1 cellular context compared by ENCODE assay signal in the genomic region with DNA sequence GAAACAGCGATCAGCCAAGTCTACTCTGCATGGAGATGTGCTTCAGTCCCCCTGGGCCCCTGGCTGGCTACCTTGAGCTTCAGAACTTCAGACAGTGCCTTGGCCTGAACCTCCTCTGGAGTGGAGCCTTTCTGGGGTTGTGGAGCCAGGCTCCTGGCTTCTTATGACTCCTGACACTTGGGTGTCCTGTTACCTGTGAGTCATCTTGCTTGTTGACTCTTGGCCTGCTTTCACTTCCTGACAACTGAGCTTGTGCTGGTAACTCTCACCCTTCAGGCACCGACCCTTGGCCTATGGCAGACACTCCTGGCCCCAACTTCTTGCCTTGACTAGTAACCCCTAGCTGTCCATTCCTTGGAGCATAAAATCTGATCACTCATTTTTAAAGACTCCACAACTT.
TF ChIP-seq lines count a peak whose summit lies in the region.

No MANE protein-coding gene starts in this region.

TF ChIP-seq in HepG2, 621 proteins besides CTCF, POLR2A, EP300 and RAD21 (continued from another document and continues in another):
- no peak for TF ChIP-seq RNF2 (conservative IDR thresholded peaks at IDR 0.05; ENCODE audit: low read depth)
- TF ChIP-seq ZNF713 (CRISPR knock-in tag; IDR thresholded peaks at IDR 0.05) = no peak
- TF ChIP-seq IRX3 (CRISPR knock-in tag; IDR thresholded peaks at IDR 0.05; ENCODE audit: borderline replicate concordance, low read depth) = no peak
- TF ChIP-seq RBM39 (IDR thresholded peaks at IDR 0.05; ENCODE audit: low read depth, low read length, poor library complexity, severe bottlenecking) = no peak
- no peak for TF ChIP-seq ZNF430 (CRISPR knock-in tag; IDR thresholded peaks at IDR 0.05)
- no peak for TF ChIP-seq FOXP1 (IDR thresholded peaks at IDR 0.05)
- peak; percentile 77 for TF ChIP-seq FOXP1 (CRISPR knock-in tag; IDR thresholded peaks at IDR 0.05)
- TF ChIP-seq, protein P1, sequence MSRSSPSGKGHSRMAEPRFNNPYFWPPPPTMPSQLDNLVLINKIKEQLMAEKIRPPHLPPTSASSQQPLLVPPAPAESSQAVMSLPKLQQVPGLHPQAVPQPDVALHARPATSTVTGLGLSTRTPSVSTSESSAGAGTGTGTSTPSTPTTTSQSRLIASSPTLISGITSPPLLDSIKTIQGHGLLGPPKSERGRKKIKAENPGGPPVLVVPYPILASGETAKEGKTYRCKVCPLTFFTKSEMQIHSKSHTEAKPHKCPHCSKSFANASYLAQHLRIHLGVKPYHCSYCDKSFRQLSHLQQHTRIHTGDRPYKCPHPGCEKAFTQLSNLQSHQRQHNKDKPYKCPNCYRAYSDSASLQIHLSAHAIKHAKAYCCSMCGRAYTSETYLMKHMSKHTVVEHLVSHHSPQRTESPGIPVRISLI (CRISPR knock-in tag; IDR thresholded peaks at IDR 0.05; ENCODE audit: borderline replicate concordance) = no peak
- peak; percentile 49; the same call in 1 of the 2 replicates for TF ChIP-seq POLR2G (IDR thresholded peaks at IDR 0.05; ENCODE audit: low read depth, low read length)
- TF ChIP-seq SOX13 (IDR thresholded peaks at IDR 0.05) = no peak
- TF ChIP-seq SOX13 (CRISPR knock-in tag; conservative IDR thresholded peaks at IDR 0.05 in 1 of 2, IDR thresholded peaks at IDR 0.05 in 1 of 2) = peak in 1 of 2 experiments; percentile 63; a peak in 1 of 4 replicates
- TF ChIP-seq GATAD1 (CRISPR knock-in tag; IDR thresholded peaks at IDR 0.05) = peak; percentile 46; the same call in 1 of the 2 replicates
- no peak for TF ChIP-seq CEBPG (CRISPR knock-in tag; IDR thresholded peaks at IDR 0.05)
- TF ChIP-seq MAF1 (CRISPR knock-in tag; IDR thresholded peaks at IDR 0.05; ENCODE audit: borderline replicate concordance) = no peak
- TF ChIP-seq SIN3A (IDR thresholded peaks at IDR 0.05; ENCODE audit: borderline replicate concordance, low read depth, low read length) = 0 out of 2 replicates have a peak, but pooled peaks have one; percentile 50
- peak; percentile 95 for TF ChIP-seq PPARG (CRISPR knock-in tag; conservative IDR thresholded peaks at IDR 0.05)
- TF ChIP-seq PAF1 (CRISPR knock-in tag; IDR thresholded peaks at IDR 0.05) = no peak
- TF ChIP-seq, protein P2, sequence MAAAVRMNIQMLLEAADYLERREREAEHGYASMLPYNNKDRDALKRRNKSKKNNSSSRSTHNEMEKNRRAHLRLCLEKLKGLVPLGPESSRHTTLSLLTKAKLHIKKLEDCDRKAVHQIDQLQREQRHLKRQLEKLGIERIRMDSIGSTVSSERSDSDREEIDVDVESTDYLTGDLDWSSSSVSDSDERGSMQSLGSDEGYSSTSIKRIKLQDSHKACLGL (CRISPR knock-in tag; IDR thresholded peaks at IDR 0.05) = no peak
- TF ChIP-seq ZNF180 (CRISPR knock-in tag; IDR thresholded peaks at IDR 0.05; ENCODE audit: borderline replicate concordance, low read depth) = no peak
- TF ChIP-seq ZZZ3 (CRISPR knock-in tag; IDR thresholded peaks at IDR 0.05; ENCODE audit: borderline replicate concordance) = no peak
- TF ChIP-seq MYNN (CRISPR knock-in tag; IDR thresholded peaks at IDR 0.05; ENCODE audit: low read depth) = no peak
- TF ChIP-seq IRF2 (CRISPR knock-in tag; IDR thresholded peaks at IDR 0.05) = peak; percentile 64
- TF ChIP-seq CREM (IDR thresholded peaks at IDR 0.05) = peak; percentile 26; the same call in 1 of the 2 replicates
- TF ChIP-seq CREM (CRISPR knock-in tag; IDR thresholded peaks at IDR 0.05) = no peak
- TF ChIP-seq TCF12 (IDR thresholded peaks at IDR 0.05) = no peak
- TF ChIP-seq TCF12 (CRISPR knock-in tag; IDR thresholded peaks at IDR 0.05) = no peak
- peak; percentile 50; the same call in 1 of the 2 replicates for TF ChIP-seq ZMYM3 (CRISPR knock-in tag; IDR thresholded peaks at IDR 0.05)
- TF ChIP-seq KLF11 (CRISPR knock-in tag; IDR thresholded peaks at IDR 0.05) = no peak
- TF ChIP-seq MLLT10 (CRISPR knock-in tag; IDR thresholded peaks at IDR 0.05) = no peak
- no peak for TF ChIP-seq SRSF1 (optimal IDR thresholded peaks at IDR 0.05; ENCODE audit: low read depth, low read length)
- 0 out of 2 replicates have a peak, but pooled peaks have one; percentile 46 for TF ChIP-seq KDM6A (CRISPR knock-in tag; IDR thresholded peaks at IDR 0.05; ENCODE audit: low read depth)
- no peak for TF ChIP-seq DR1 (CRISPR knock-in tag; IDR thresholded peaks at IDR 0.05)
- no peak for TF ChIP-seq RFX1 (IDR thresholded peaks at IDR 0.05)
- TF ChIP-seq ZNF33A (CRISPR knock-in tag; IDR thresholded peaks at IDR 0.05; ENCODE audit: borderline replicate concordance) = no peak
- no peak for TF ChIP-seq POLR2AphosphoS5 (IDR thresholded peaks at IDR 0.05; ENCODE audit: low read depth, low read length)
- no peak; the same call in 1 of the 2 replicates for TF ChIP-seq NFKBIZ (CRISPR knock-in tag; IDR thresholded peaks at IDR 0.05)
- TF ChIP-seq HOXA3 (CRISPR knock-in tag; IDR thresholded peaks at IDR 0.05) = peak; percentile 36; the same call in 1 of the 2 replicates
- TF ChIP-seq, protein P3, sequence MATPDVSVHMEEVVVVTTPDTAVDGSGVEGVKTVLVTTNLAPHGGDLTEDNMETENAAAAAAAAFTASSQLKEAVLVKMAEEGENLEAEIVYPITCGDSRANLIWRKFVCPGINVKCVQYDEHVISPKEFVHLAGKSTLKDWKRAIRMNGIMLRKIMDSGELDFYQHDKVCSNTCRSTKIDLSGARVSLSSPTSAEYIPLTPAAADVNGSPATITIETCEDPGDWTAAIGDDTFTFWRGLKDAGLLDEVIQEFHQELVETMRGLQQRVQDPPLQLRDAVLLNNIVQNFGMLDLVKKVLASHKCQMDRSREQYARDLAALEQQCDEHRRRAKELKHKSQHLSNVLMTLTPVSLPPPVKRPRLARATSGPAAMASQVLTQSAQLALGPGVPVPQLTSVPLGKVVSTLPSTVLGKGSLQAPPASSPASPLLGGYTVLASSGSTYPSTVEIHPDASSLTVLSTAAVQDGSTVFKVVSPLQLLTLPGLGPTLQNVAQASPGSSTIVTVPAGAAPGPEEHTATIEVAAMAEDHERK (CRISPR knock-in tag; IDR thresholded peaks at IDR 0.05; ENCODE audit: low read depth) = no peak
- TF ChIP-seq, protein P4, sequence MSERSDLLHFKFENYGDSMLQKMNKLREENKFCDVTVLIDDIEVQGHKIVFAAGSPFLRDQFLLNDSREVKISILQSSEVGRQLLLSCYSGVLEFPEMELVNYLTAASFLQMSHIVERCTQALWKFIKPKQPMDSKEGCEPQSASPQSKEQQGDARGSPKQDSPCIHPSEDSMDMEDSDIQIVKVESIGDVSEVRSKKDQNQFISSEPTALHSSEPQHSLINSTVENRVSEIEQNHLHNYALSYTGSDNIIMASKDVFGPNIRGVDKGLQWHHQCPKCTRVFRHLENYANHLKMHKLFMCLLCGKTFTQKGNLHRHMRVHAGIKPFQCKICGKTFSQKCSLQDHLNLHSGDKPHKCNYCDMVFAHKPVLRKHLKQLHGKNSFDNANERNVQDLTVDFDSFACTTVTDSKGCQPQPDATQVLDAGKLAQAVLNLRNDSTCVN (CRISPR knock-in tag; IDR thresholded peaks at IDR 0.05; ENCODE audit: borderline replicate concordance) = peak; percentile 20; the same call in 1 of the 2 replicates
- TF ChIP-seq, protein P5, sequence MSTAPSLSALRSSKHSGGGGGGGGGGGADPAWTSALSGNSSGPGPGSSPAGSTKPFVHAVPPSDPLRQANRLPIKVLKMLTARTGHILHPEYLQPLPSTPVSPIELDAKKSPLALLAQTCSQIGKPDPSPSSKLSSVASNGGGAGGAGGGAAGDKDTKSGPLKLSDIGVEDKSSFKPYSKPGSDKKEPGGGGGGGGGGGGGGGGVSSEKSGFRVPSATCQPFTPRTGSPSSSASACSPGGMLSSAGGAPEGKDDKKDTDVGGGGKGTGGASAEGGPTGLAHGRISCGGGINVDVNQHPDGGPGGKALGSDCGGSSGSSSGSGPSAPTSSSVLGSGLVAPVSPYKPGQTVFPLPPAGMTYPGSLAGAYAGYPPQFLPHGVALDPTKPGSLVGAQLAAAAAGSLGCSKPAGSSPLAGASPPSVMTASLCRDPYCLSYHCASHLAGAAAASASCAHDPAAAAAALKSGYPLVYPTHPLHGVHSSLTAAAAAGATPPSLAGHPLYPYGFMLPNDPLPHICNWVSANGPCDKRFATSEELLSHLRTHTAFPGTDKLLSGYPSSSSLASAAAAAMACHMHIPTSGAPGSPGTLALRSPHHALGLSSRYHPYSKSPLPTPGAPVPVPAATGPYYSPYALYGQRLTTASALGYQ (CRISPR knock-in tag; IDR thresholded peaks at IDR 0.05) = peak; percentile 18; the same call in 1 of the 2 replicates
- TF ChIP-seq, protein P6, sequence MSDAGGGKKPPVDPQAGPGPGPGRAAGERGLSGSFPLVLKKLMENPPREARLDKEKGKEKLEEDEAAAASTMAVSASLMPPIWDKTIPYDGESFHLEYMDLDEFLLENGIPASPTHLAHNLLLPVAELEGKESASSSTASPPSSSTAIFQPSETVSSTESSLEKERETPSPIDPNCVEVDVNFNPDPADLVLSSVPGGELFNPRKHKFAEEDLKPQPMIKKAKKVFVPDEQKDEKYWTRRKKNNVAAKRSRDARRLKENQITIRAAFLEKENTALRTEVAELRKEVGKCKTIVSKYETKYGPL (CRISPR knock-in tag; IDR thresholded peaks at IDR 0.05) = no peak
- peak; percentile 58; the same call in 1 of the 2 replicates for TF ChIP-seq ZMAT3 (CRISPR knock-in tag; conservative IDR thresholded peaks at IDR 0.05)
- peak; percentile 47; the same call in 1 of the 2 replicates for TF ChIP-seq ZNF292 (CRISPR knock-in tag; IDR thresholded peaks at IDR 0.05; ENCODE audit: borderline replicate concordance, low read depth)
- TF ChIP-seq, protein P7, sequence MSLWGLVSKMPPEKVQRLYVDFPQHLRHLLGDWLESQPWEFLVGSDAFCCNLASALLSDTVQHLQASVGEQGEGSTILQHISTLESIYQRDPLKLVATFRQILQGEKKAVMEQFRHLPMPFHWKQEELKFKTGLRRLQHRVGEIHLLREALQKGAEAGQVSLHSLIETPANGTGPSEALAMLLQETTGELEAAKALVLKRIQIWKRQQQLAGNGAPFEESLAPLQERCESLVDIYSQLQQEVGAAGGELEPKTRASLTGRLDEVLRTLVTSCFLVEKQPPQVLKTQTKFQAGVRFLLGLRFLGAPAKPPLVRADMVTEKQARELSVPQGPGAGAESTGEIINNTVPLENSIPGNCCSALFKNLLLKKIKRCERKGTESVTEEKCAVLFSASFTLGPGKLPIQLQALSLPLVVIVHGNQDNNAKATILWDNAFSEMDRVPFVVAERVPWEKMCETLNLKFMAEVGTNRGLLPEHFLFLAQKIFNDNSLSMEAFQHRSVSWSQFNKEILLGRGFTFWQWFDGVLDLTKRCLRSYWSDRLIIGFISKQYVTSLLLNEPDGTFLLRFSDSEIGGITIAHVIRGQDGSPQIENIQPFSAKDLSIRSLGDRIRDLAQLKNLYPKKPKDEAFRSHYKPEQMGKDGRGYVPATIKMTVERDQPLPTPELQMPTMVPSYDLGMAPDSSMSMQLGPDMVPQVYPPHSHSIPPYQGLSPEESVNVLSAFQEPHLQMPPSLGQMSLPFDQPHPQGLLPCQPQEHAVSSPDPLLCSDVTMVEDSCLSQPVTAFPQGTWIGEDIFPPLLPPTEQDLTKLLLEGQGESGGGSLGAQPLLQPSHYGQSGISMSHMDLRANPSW (CRISPR knock-in tag; IDR thresholded peaks at IDR 0.05; ENCODE audit: borderline replicate concordance) = no peak
- peak; percentile 53; the same call in 1 of the 2 replicates for TF ChIP-seq SPEN (CRISPR knock-in tag; IDR thresholded peaks at IDR 0.05; ENCODE audit: low read depth)
- peak; percentile 99 for TF ChIP-seq FOSL2 (CRISPR knock-in tag; IDR thresholded peaks at IDR 0.05)
- no peak for TF ChIP-seq ZNF563 (CRISPR knock-in tag; IDR thresholded peaks at IDR 0.05)
- 0 out of 2 replicates have a peak, but pooled peaks have one; percentile 49 for TF ChIP-seq NCOR1 (IDR thresholded peaks at IDR 0.05; ENCODE audit: borderline replicate concordance, low read length)
- TF ChIP-seq KMT2B (CRISPR knock-in tag; IDR thresholded peaks at IDR 0.05) = 0 out of 2 replicates have a peak, but pooled peaks have one; percentile 35
- no peak for TF ChIP-seq CREB1 (IDR thresholded peaks at IDR 0.05)
- TF ChIP-seq CREB1 (CRISPR knock-in tag; IDR thresholded peaks at IDR 0.05) = peak; percentile 24; the same call in 1 of the 2 replicates
- TF ChIP-seq FOXO1 (CRISPR knock-in tag; IDR thresholded peaks at IDR 0.05) = peak; percentile 83
- no peak for TF ChIP-seq ZFYVE20 (CRISPR knock-in tag; IDR thresholded peaks at IDR 0.05; ENCODE audit: borderline replicate concordance, low read depth)
- TF ChIP-seq FOXK2 (IDR thresholded peaks at IDR 0.05) = no peak
- TF ChIP-seq, protein P8, sequence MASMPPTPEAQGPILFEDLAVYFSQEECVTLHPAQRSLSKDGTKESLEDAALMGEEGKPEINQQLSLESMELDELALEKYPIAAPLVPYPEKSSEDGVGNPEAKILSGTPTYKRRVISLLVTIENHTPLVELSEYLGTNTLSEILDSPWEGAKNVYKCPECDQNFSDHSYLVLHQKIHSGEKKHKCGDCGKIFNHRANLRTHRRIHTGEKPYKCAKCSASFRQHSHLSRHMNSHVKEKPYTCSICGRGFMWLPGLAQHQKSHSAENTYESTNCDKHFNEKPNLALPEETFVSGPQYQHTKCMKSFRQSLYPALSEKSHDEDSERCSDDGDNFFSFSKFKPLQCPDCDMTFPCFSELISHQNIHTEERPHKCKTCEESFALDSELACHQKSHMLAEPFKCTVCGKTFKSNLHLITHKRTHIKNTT (CRISPR knock-in tag; IDR thresholded peaks at IDR 0.05) = no peak
- TF ChIP-seq SIX1 (CRISPR knock-in tag; IDR thresholded peaks at IDR 0.05; ENCODE audit: borderline replicate concordance) = peak; percentile 96; the same call in 1 of the 2 replicates
- no peak for TF ChIP-seq ZNF432 (CRISPR knock-in tag; IDR thresholded peaks at IDR 0.05; ENCODE audit: borderline replicate concordance)
- no peak for TF ChIP-seq NBN (conservative IDR thresholded peaks at IDR 0.05)
- peak; percentile 91 for TF ChIP-seq JUN (CRISPR knock-in tag; IDR thresholded peaks at IDR 0.05)
- TF ChIP-seq, protein P9, sequence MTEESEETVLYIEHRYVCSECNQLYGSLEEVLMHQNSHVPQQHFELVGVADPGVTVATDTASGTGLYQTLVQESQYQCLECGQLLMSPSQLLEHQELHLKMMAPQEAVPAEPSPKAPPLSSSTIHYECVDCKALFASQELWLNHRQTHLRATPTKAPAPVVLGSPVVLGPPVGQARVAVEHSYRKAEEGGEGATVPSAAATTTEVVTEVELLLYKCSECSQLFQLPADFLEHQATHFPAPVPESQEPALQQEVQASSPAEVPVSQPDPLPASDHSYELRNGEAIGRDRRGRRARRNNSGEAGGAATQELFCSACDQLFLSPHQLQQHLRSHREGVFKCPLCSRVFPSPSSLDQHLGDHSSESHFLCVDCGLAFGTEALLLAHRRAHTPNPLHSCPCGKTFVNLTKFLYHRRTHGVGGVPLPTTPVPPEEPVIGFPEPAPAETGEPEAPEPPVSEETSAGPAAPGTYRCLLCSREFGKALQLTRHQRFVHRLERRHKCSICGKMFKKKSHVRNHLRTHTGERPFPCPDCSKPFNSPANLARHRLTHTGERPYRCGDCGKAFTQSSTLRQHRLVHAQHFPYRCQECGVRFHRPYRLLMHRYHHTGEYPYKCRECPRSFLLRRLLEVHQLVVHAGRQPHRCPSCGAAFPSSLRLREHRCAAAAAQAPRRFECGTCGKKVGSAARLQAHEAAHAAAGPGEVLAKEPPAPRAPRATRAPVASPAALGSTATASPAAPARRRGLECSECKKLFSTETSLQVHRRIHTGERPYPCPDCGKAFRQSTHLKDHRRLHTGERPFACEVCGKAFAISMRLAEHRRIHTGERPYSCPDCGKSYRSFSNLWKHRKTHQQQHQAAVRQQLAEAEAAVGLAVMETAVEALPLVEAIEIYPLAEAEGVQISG (CRISPR knock-in tag; IDR thresholded peaks at IDR 0.05) = 0 out of 2 replicates have a peak, but pooled peaks have one; percentile 26
